In the genomic region with DNA sequence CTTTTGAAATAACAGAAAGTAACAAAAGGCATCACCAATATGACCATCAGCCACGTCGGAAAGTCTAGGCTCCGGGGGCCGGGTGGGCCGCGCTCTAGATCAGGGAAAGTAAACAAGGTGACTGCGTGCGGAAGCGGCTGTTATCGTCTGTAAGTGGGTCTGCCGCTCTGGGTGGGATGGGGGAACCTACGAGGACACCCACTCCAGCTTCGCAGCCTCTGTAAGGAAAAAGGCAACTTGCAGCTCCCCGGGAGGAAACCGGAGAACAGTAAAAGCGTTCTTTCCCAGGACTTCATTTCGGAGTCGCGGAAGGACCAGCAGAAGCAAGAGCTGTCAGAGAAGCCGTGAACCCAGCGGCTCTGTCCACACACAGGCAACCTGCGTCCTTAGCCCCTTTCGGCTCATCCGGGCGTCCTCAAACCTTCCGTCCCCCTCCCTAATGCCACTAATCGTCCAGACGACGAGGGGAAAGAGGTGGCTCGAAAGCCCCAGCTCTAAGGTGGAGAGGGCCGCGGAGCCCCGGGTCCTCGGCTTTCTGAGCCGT, we compare ENCODE assay signal across 1 cellular context.
TF ChIP-seq lines count a peak whose summit lies in the region.

No MANE protein-coding gene starts in this region.

TF ChIP-seq in HCT116, 20 proteins besides CTCF, POLR2A, EP300 and RAD21 (continued from another document):
- no peak for TF ChIP-seq EZH2phosphoT487 (IDR thresholded peaks at IDR 0.05; ENCODE audit: borderline replicate concordance)
